In the genomic region with DNA sequence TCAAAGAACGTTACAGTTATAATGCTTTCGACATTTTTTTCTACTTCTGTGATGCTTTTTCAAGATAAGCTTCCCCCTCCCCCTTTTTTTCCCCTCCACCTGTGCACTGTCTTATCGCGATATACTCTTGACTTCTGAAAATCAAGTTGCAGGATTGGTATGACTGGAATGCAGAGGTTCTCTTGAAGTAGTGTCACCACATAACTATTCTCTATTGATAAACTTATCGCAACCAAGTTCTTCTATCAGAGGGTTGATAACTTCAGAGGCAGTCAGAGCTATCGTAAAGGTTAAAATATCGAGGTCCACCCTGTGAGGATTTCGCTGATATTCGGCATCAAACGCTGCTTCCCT, we compare ENCODE assay signal across 9 cellular contexts. TPM values are rescaled to one million over a fixed set of nuclear protein-coding genes. Genes with fewer than 3 reads are reported as not detected.
DNase-seq lines count a peak whose midpoint lies in the region; ATAC-seq, FAIRE-seq and TF ChIP-seq lines count a peak whose summit lies in the region.
"Had no signal": no experiment of that assay in that cellular context is flagged by ENCODE, and none has a peak within 500 bp of the region (broad histone marks: within the 10 kb centered on the region; RNA-seq: fewer than 3 reads in every experiment).

No MANE protein-coding gene starts in this region.

- peaks cover 3 to 4% of the 10 kb centered on the region in 2 donors for H3K4me1 ChIP-seq in kidney (ENCODE audit: control insufficient read depth in 1 of 2, insufficient read depth in 1 of 2, low read depth in 1 of 2, low read length in 2 of 2)
- peaks cover 16% of the 10 kb centered on the region for H3K4me1 ChIP-seq in testis

- H3K27me3 Mint-ChIP-seq in activated naive CD8-positive, alpha-beta T cell: no peaks in the 10 kb centered on the region

- POLR2A ChIA-PET in AG04450 (lab: Yijun Ruan, JAX) (interaction anchor here (1.0 kb wide), 2 partner anchors 94 to 98 kb away, joined by 3 read pairs; partner anchors contain the start of gene SUPT5H), HEK293T (lab: Yijun Ruan, JAX) (interaction anchor here (1.2 to 1.6 kb wide), 4 partner anchors 94 to 148 kb away, joined by 4 to 12 read pairs (median 4); partner anchors contain the start of genes MED29, PAF1, RPS16 and SUPT5H)

- H3K4me3 Mint-ChIP-seq in activated naive CD8-positive, alpha-beta T cell: peak overlapping the region; percentile 97

- H3K36me3 Mint-ChIP-seq in activated naive CD8-positive, alpha-beta T cell: peaks cover 4% of the 10 kb centered on the region

- peak overlapping the region; percentile 77 for H3K27ac ChIP-seq in AG04450 (ENCODE audit: low read depth, low read length)
- H3K27ac ChIP-seq in kidney (ENCODE audit: low read depth in 2 of 2, low read length in 2 of 2): peak overlapping the region; percentile 53 to 90
- peak overlapping the region; percentile 91 to 99 for H3K27ac ChIP-seq in testis

- TF ChIP-seq POLR2A in testis (IDR thresholded peaks at IDR 0.05): no peak

- CTCF ChIA-PET in AG04450 (lab: Charles Lee) (interaction anchor here (0.9 to 1.7 kb wide), 4 partner anchors 36 to 141 kb away, joined by 3 to 10 read pairs (median 3); partner anchors contain the start of gene DLL3), HEK293T (lab: Yijun Ruan, JAX) (no interaction called here)

- no peak for FAIRE-seq in kidney (lab: Jason Lieb, UNC)

- H3K27me3 ChIP-seq in AG04450 (ENCODE audit: control insufficient read depth, insufficient read depth, low read length) (peaks cover 8% of the 10 kb centered on the region), testis (no peaks in the 10 kb centered on the region)

- no peak for DNase-seq in AG04450 (ENCODE audit: low read depth, low spot score)
- no peak for DNase-seq in HEK293T (ENCODE audit: extremely low spot score)
- DNase-seq in kidney: no peak
- DNase-seq in testis: no peak
- DNase-seq in NOMO-1 treated with DMSO at 0.1 percent for 48 hours (lab: John Stamatoyannopoulos, UW; ENCODE audit: unreplicated experiment): no peak

- WGBS in testis, 2 donors: 1% methylated on average over 10 of the region's 10 CpGs

- peaks cover 61% of the 10 kb centered on the region for H3K4me1 Mint-ChIP-seq in activated naive CD8-positive, alpha-beta T cell (ENCODE audit: low read depth)

- TF ChIP-seq CTCF in AG04450 (IDR thresholded peaks at IDR 0.05; ENCODE audit: low read depth, low read length) (no peak), kidney (IDR thresholded peaks at IDR 0.05; ENCODE audit: borderline replicate concordance, extremely low read depth, insufficient read depth) (no peak), testis (IDR thresholded peaks at IDR 0.05) (no peak)

- H3K36me3 ChIP-seq in kidney (ENCODE audit: control insufficient read depth in 1 of 2, insufficient read depth in 2 of 2, low read length in 2 of 2): no peaks in the 10 kb centered on the region
- H3K36me3 ChIP-seq in testis (ENCODE audit: low read depth, missing control alignments): no peaks in the 10 kb centered on the region

- no peak for ATAC-seq in HG03108 (IDR thresholded peaks at IDR 0.05; ENCODE audit: unreplicated experiment)
- ATAC-seq in HG03342 (IDR thresholded peaks at IDR 0.05; ENCODE audit: unreplicated experiment): no peak

- peak overlapping the region; percentile 96 for H3K27ac Mint-ChIP-seq in activated naive CD8-positive, alpha-beta T cell

- peak overlapping the region; percentile 93 for H3K4me3 ChIP-seq in AG04450 (ENCODE audit: low read depth, low read length)
- H3K4me3 ChIP-seq in kidney (ENCODE audit: low read length in 2 of 2): peak overlapping the region; percentile 92
- H3K4me3 ChIP-seq in testis: peak overlapping the region; percentile 77 to 92

- no peaks in the 10 kb centered on the region for H3K9me3 Mint-ChIP-seq in activated naive CD8-positive, alpha-beta T cell (ENCODE audit: low read depth)

- H3K9ac ChIP-seq in kidney (ENCODE audit: low read length in 2 of 2): peak overlapping the region; percentile 83 to 96

- intact Hi-C loops in kidney (cut with DNase I) (loop anchor here (10.0 kb wide), 1 partner anchor 64 kb away; no protein-coding TSS in a partner anchor), testis (cut with DNase I; ENCODE audit: low total_unique reads) (loop anchor here (10.0 kb wide), 1 partner anchor 114 kb away; no protein-coding TSS in a partner anchor)

- no peaks in the 10 kb centered on the region for H3K9me3 ChIP-seq in AG04450 (ENCODE audit: control insufficient read depth, insufficient read depth, low read length)
- no peaks in the 10 kb centered on the region for H3K9me3 ChIP-seq in kidney (ENCODE audit: control insufficient read depth in 1 of 2, low read length in 2 of 2)
- H3K9me3 ChIP-seq in testis: no peaks in the 10 kb centered on the region

TF ChIP-seq in HEK293T, 16 proteins besides CTCF, POLR2A, EP300 and RAD21:
- no peak for TF ChIP-seq FOXA1 (IDR thresholded peaks at IDR 0.05)
- 0 out of 2 replicates have a peak, but pooled peaks have one; percentile 10 for TF ChIP-seq ZNF384 (IDR thresholded peaks at IDR 0.05)

RNA-seq across cellular contexts. Expression of gene EID2, which starts 0.8 kb away (rescaled TPM):
- polyA plus RNA-seq in AG04450 (2011; rRNA removed) (11.3 and 11.5 TPM in 2 replicates), kidney (ENCODE audit: insufficient read depth, low read depth, low replicate concordance) (17.0 TPM), testis (ENCODE audit: insufficient read depth, low read depth, low replicate concordance) (15.0 TPM)
- polyA minus RNA-seq in AG04450 (2011; rRNA and poly(A)+ RNA removed): 3.1 and 4.2 TPM in 2 replicates
- total RNA-seq in kidney (12.0 TPM), testis (10 to 100 TPM; 23.9 to 26.7 TPM)

RNA-seq across cellular contexts. Expression of gene EID2B, which starts 6.5 kb away (rescaled TPM):
- polyA plus RNA-seq in AG04450 (2011; rRNA removed): 2.3 and 3.1 TPM in 2 replicates
- polyA minus RNA-seq in AG04450 (2011; rRNA and poly(A)+ RNA removed): 0.70 and 1.1 TPM in 2 replicates
- total RNA-seq in kidney: 3.3 TPM
- polyA plus RNA-seq in kidney (ENCODE audit: insufficient read depth, low read depth, low replicate concordance): 4.6 TPM
- total RNA-seq in testis: 10 to 100 TPM in 1 of 2 donors, 1 to 10 TPM in 1; 9.2 to 12.2 TPM
- polyA plus RNA-seq in testis (ENCODE audit: insufficient read depth, low read depth, low replicate concordance): 6.6 TPM

RNA-seq across cellular contexts. Expression of gene SELENOV, which starts 24.2 kb away (rescaled TPM):
- polyA plus RNA-seq in AG04450 (2011; rRNA removed) (not detected in 2 replicates), kidney (ENCODE audit: insufficient read depth, low read depth, low replicate concordance) (not detected), testis (ENCODE audit: insufficient read depth, low read depth, low replicate concordance) (19.7 TPM)
- polyA minus RNA-seq in AG04450 (2011; rRNA and poly(A)+ RNA removed): not detected in 2 replicates
- total RNA-seq in kidney (not detected), testis (10 to 100 TPM in 1 of 2 donors, 1 to 10 TPM in 1; 2.5 to 10.8 TPM)
- total RNA-seq: pulmonary artery endothelial cell had no signal

RNA-seq across cellular contexts. Expression of gene DLL3, which starts 40.4 kb away (rescaled TPM):
- polyA plus RNA-seq in AG04450 (2011; rRNA removed): 0.47 and 0.58 TPM in 2 replicates
- polyA minus RNA-seq in AG04450 (2011; rRNA and poly(A)+ RNA removed): 0.18 TPM in 1 of 2 replicates, not detected in the other
- 0.13 TPM for total RNA-seq in kidney
- polyA plus RNA-seq in kidney (ENCODE audit: insufficient read depth, low read depth, low replicate concordance): 0.17 TPM
- total RNA-seq in testis: 1 to 10 TPM; 4.5 to 6.5 TPM
- polyA plus RNA-seq in testis (ENCODE audit: insufficient read depth, low read depth, low replicate concordance): 1.6 TPM

RNA-seq across cellular contexts. Expression of gene TIMM50, which starts 58.5 kb away (rescaled TPM):
- 58.9 and 75.0 TPM in 2 replicates for polyA plus RNA-seq in AG04450 (2011; rRNA removed)
- polyA minus RNA-seq in AG04450 (2011; rRNA and poly(A)+ RNA removed): 66.5 and 67.2 TPM in 2 replicates
- 52.4 TPM for total RNA-seq in kidney
- 74.4 TPM for polyA plus RNA-seq in kidney (ENCODE audit: insufficient read depth, low read depth, low replicate concordance)
- 10 to 100 TPM; 80.6 to 96.1 TPM for total RNA-seq in testis
- polyA plus RNA-seq in testis (ENCODE audit: insufficient read depth, low read depth, low replicate concordance): 130 TPM

Comparison
In these comparisons a context has a peak if more than half of its experiments do, and no peak if none do; other contexts are left out.
1. RNA of gene SELENOV, which starts 24.2 kb away (polyA plus RNA-seq): 19.7 TPM in testis (single experiment); not detected in kidney (single experiment) and not detected in AG04450; every median in the first group is over 10 times any median in the second.
2. Peak in every context shown above with its lines, with median percentiles within 50 percentile points of each other: H3K27ac ChIP-seq and H3K4me3 ChIP-seq.